Comparison of ENCODE assay signal across 8 cellular contexts in genomic region chr17:81683584-81684441, GRCh38. TPM values are rescaled to one million over a fixed set of nuclear protein-coding genes. Genes with fewer than 3 reads are reported as not detected.
DNase-seq lines count a peak whose midpoint lies in the region; ATAC-seq and TF ChIP-seq lines count a peak whose summit lies in the region.

A gene with protein sequence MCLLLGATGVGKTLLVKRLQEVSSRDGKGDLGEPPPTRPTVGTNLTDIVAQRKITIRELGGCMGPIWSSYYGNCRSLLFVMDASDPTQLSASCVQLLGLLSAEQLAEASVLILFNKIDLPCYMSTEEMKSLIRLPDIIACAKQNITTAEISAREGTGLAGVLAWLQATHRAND (minus strand): TSS chr17:81683797. CDS start chr17:81683753, 44 bp downstream.
A gene with protein sequence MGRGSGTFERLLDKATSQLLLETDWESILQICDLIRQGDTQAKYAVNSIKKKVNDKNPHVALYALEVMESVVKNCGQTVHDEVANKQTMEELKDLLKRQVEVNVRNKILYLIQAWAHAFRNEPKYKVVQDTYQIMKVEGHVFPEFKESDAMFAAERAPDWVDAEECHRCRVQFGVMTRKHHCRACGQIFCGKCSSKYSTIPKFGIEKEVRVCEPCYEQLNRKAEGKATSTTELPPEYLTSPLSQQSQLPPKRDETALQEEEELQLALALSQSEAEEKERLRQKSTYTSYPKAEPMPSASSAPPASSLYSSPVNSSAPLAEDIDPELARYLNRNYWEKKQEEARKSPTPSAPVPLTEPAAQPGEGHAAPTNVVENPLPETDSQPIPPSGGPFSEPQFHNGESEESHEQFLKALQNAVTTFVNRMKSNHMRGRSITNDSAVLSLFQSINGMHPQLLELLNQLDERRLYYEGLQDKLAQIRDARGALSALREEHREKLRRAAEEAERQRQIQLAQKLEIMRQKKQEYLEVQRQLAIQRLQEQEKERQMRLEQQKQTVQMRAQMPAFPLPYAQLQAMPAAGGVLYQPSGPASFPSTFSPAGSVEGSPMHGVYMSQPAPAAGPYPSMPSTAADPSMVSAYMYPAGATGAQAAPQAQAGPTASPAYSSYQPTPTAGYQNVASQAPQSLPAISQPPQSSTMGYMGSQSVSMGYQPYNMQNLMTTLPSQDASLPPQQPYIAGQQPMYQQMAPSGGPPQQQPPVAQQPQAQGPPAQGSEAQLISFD (plus strand): TSS chr17:81684011. CDS start chr17:81684067, 56 bp downstream.

- H3K27ac Mint-ChIP-seq in type B pancreatic cell, result peak within 1 kb of the TSS; percentile 90

- TF ChIP-seq POLR2A in heart left ventricle (IDR thresholded peaks at IDR 0.05), result peak in 1 of 2 donors; percentile 81

- H3K4me3 Mint-ChIP-seq in type B pancreatic cell, result peak within 1 kb of the TSS; percentile 95

- in situ Hi-C loops in GM13976 (cut with MboI; ENCODE audit: low sequenced_read_pairs, unreplicated experiment), result no loop called here

- H3K4me1 Mint-ChIP-seq in type B pancreatic cell (ENCODE audit: unreplicated experiment), result peaks cover 14% of the 10 kb centered on the region

- DNase-seq in GM13976 (ENCODE audit: low spot score) (peak; percentile 100), NCI-H146 treated with DMSO at 0.1 percent for 48 hours (lab: John Stamatoyannopoulos, UW; ENCODE audit: unreplicated experiment) (peak; percentile 97), amniotic epithelial cell (ENCODE audit: low read depth) (peak; percentile 99), heart left ventricle (peak; percentile 97 to 99 (median 98)), pons (ENCODE audit: low spot score) (peak; percentile 99), type B pancreatic cell (ENCODE audit: extremely low spot score, unreplicated experiment) (peak; percentile 99)

- WGBS in heart left ventricle, 4 donors, result 0 to 1% (median 1%) methylated on average over 30 to 112 of the region's 112 CpGs

- peaks cover 0 to 54% (median 33%) of the 10 kb centered on the region in 9 donors for H3K36me3 ChIP-seq in heart left ventricle

- H3K4me3 ChIP-seq in heart left ventricle, result peak within 1 kb of the TSS; percentile 85 to 100 (median 92)

- peaks cover 4% of the 10 kb centered on the region for H3K36me3 Mint-ChIP-seq in type B pancreatic cell

- peak; percentile 94 for ATAC-seq in HG02870 (IDR thresholded peaks at IDR 0.05; ENCODE audit: unreplicated experiment)
- peak; percentile 99 for ATAC-seq in heart left ventricle

- peak within 1 kb of the TSS; percentile 35 to 91 (median 85) for H3K27ac ChIP-seq in heart left ventricle

- H3K9me3 ChIP-seq in heart left ventricle, result no peaks in the 10 kb centered on the region

- peaks cover 5 to 45% (median 26%) of the 10 kb centered on the region in 12 donors for H3K4me1 ChIP-seq in heart left ventricle

- no peak for TF ChIP-seq CTCF in GM13976 (IDR thresholded peaks at IDR 0.05; ENCODE audit: borderline replicate concordance, control extremely low read depth, extremely low read depth, insufficient read depth, missing control alignments)
- TF ChIP-seq CTCF in heart left ventricle (IDR thresholded peaks at IDR 0.05), result no peak
- TF ChIP-seq CTCF in type B pancreatic cell (conservative IDR thresholded peaks at IDR 0.05), result no peak

- intact Hi-C loops in T-helper 1 cell treated with Interleukin-12 subunit alpha and Interleukin-12 subunit beta and Interleukin-4 antibody, amounts not matched to agents 30 ng/mL and 1 ng/mL, for 36 hours (cut with micrococcal nuclease), result loop anchor here (1.0 to 5.0 kb wide), 5 partner anchors 18 to 177 kb away; partner anchors contain the start of genes CCDC137, FAAP100, MRPL12 and NPLOC4
- intact Hi-C loops in heart left ventricle (cut with DNase I), result loop anchor here in 1 of 10 donors (2.0 kb wide), 1 partner anchor 17 kb away; the partner anchor contains the start of genes CCDC137 and OXLD1

- H3K27me3 Mint-ChIP-seq in type B pancreatic cell, result no peaks in the 10 kb centered on the region

- H3K27me3 ChIP-seq in heart left ventricle, result no peaks in the 10 kb centered on the region

- H3K9me3 Mint-ChIP-seq in type B pancreatic cell, result no peaks in the 10 kb centered on the region

RNA-seq across cellular contexts. Expression of the first gene that starts in this region (rescaled TPM):
- total RNA-seq in T-helper 1 cell treated with Interleukin-12 subunit alpha and Interleukin-12 subunit beta and Interleukin-4 antibody, amounts not matched to agents 30 ng/mL and 1 ng/mL, for 36 hours, result 30.9 and 31.1 TPM in 2 replicates
- total RNA-seq in heart left ventricle (10 to 100 TPM; 10.2 to 22.3 (median 13.3) TPM), type B pancreatic cell (ENCODE audit: low replicate concordance) (41.5 and 47.2 TPM in 2 replicates)
- 10 to 100 TPM; 22.4 to 23.6 TPM for polyA plus RNA-seq in heart left ventricle

RNA-seq across cellular contexts. Expression of the second gene that starts in this region (rescaled TPM):
- total RNA-seq in T-helper 1 cell treated with Interleukin-12 subunit alpha and Interleukin-12 subunit beta and Interleukin-4 antibody, amounts not matched to agents 30 ng/mL and 1 ng/mL, for 36 hours, result 127 TPM in 2 replicates
- total RNA-seq in heart left ventricle (10 to 100 TPM; 37.4 to 90.8 (median 40.3) TPM), type B pancreatic cell (ENCODE audit: low replicate concordance) (115 and 119 TPM in 2 replicates)
- polyA plus RNA-seq in heart left ventricle, result 10 to 100 TPM; 53.8 to 81.4 TPM

Comparison
In these comparisons a context has a peak if more than half of its experiments do, and no peak if none do; other contexts are left out.
1. Peak in every context shown above with its lines: DNase-seq, ATAC-seq, H3K4me3 ChIP-seq and H3K27ac ChIP-seq.